ENCODE assay signal across 10 cellular contexts in genomic region chr4:70297581-70297980, GRCh38. TPM values are rescaled to one million over a fixed set of nuclear protein-coding genes. Genes with fewer than 3 reads are reported as not detected.
"Had no signal": no experiment of that assay in that cellular context is flagged by ENCODE, and none has a peak within 500 bp of the region (broad histone marks: within the 10 kb centered on the region; RNA-seq: fewer than 3 reads in every experiment).

No MANE protein-coding gene starts in this region.

- H3K4me3 ChIP-seq: GM23248, HAP-1, K562 had no signal

- H3K27ac Mint-ChIP-seq: HFFc6 had no signal

- H3K4me3 Mint-ChIP-seq: HFFc6 had no signal

- H3K9ac ChIP-seq: GM23248 had no signal

- H3K36me3 ChIP-seq: HAP-1 had no signal

- H3K4me1 ChIP-seq: HAP-1 had no signal

- H2AFZ ChIP-seq: GM23248 had no signal

- ATAC-seq: HCT116, K562 had no signal

- DNase-seq: GM23248, GOT3, H7, HFFc6, IMR-90 had no signal

- H3K9me3 ChIP-seq: HAP-1 had no signal

- H3K27ac ChIP-seq: GM23248 had no signal

RNA-seq across cellular contexts. Expression of gene CABS1, which starts 37.2 kb away (rescaled TPM):
- total RNA-seq: GM23248, H4, H7, HFFc6, HT-29, IMR-90, K562 had no signal
- polyA plus RNA-seq: GM23248, IMR-90, K562 had no signal

RNA-seq across cellular contexts. Expression of gene CSN3, which starts 55.2 kb away (rescaled TPM):
- total RNA-seq: GM23248, H4, H7, HFFc6, HT-29, IMR-90, K562 had no signal
- polyA plus RNA-seq: GM23248, IMR-90, K562 had no signal
